Comparison of ENCODE assay signal across 32 cellular contexts in genomic region chr20:56361888-56362287, GRCh38. TPM values are rescaled to one million over a fixed set of nuclear protein-coding genes. Genes with fewer than 3 reads are reported as not detected.
"Had no signal": no experiment of that assay in that cellular context is flagged by ENCODE, and none has a peak within 500 bp of the region (broad histone marks: within the 10 kb centered on the region; RNA-seq: fewer than 3 reads in every experiment).

No MANE protein-coding gene starts in this region.

- H2AFZ ChIP-seq: PC-9 had no signal

- H3K9me3 Mint-ChIP-seq: activated B cell treated with CpG ODN at 0.5 μM for 24 hours; activated CD4-positive, alpha-beta memory T cell treated with anti-CD3 and anti-CD28 coated beads, Interleukin-2, amount 10 ng/mL, durations not matched to agents 7 days and 5 days; activated naive CD8-positive, alpha-beta T cell treated with anti-CD3 and anti-CD28 coated beads for 36 hours had no signal

- H3K27me3 Mint-ChIP-seq: activated B cell treated with CpG ODN at 0.5 μM for 24 hours; activated naive CD8-positive, alpha-beta T cell treated with anti-CD3 and anti-CD28 coated beads for 36 hours had no signal

- H3K4me3 ChIP-seq: body of pancreas, PC-9 had no signal

- H3K4me2 ChIP-seq: PC-9 had no signal

- H3K4me3 Mint-ChIP-seq: activated B cell treated with CpG ODN at 0.5 μM for 24 hours; activated CD8-positive, alpha-beta memory T cell treated with anti-CD3 and anti-CD28 coated beads, Interleukin-2, amount 10 ng/mL, durations not matched to agents 7 days and 5 days; activated naive CD8-positive, alpha-beta T cell treated with anti-CD3 and anti-CD28 coated beads for 36 hours had no signal

- H3K36me3 Mint-ChIP-seq: activated CD8-positive, alpha-beta memory T cell treated with anti-CD3 and anti-CD28 coated beads, Interleukin-2, amount 10 ng/mL, durations not matched to agents 7 days and 5 days had no signal

- H3K9me3 ChIP-seq: body of pancreas had no signal

- H3K27ac ChIP-seq: body of pancreas, PC-9, VCaP had no signal

- H3K27ac Mint-ChIP-seq: activated B cell treated with CpG ODN at 0.5 μM for 24 hours; activated CD4-positive, alpha-beta memory T cell treated with anti-CD3 and anti-CD28 coated beads, Interleukin-2, amount 10 ng/mL, durations not matched to agents 7 days and 5 days; activated CD8-positive, alpha-beta memory T cell treated with anti-CD3 and anti-CD28 coated beads, Interleukin-2, amount 10 ng/mL, durations not matched to agents 7 days and 5 days; activated naive CD8-positive, alpha-beta T cell treated with anti-CD3 and anti-CD28 coated beads for 36 hours had no signal

- FAIRE-seq: astrocyte, bronchial epithelial cell, RCC 7860 had no signal

- DNase-seq: activated B cell treated with CpG ODN at 0.5 μM for 24 hours; activated CD4-positive, alpha-beta memory T cell treated with anti-CD3 and anti-CD28 coated beads, Interleukin-2, amount 10 ng/mL, durations not matched to agents 7 days and 5 days; activated CD4-positive, alpha-beta T cell treated with anti-CD3 and anti-CD28 coated beads for 1 hour; activated CD4-positive, alpha-beta T cell treated with anti-CD3 and anti-CD28 coated beads for 48 hours; activated CD8-positive, alpha-beta memory T cell treated with anti-CD3 and anti-CD28 coated beads for 24 hours; activated CD8-positive, alpha-beta memory T cell treated with anti-CD3 and anti-CD28 coated beads, Interleukin-2, amount 10 ng/mL, durations not matched to agents 7 days and 5 days; activated CD8-positive, alpha-beta memory T cell treated with anti-CD3 and anti-CD28 coated beads, Interleukin-2, amount 50 U/mL, for 48 hours; activated effector memory CD4-positive, alpha-beta T cell treated with Interleukin-2 at 50 U/mL for 16 hours; activated naive CD4-positive, alpha-beta T cell treated with anti-CD3 and anti-CD28 coated beads, Interleukin-2, amount 50 U/mL, for 16 hours; activated naive CD8-positive, alpha-beta T cell treated with anti-CD3 and anti-CD28 coated beads for 36 hours; activated T-cell treated with anti-CD3 and anti-CD28 coated beads, Interleukin-2, amount 50 U/mL, for 48 hours; body of pancreas; caudate nucleus; IMR-90; Kasumi-1; KG1; NCI-H1048; NCI-H1436 treated with DMSO at 0.1 percent for 48 hours; NCI-H1694 treated with DMSO at 0.1 percent for 48 hours; NCI-H2029; NCI-H345; NCI-H524 treated with DMSO at 0.1 percent for 48 hours; PC-9; SIG-M5; SW 1271; T-helper 1 cell; T-helper 2 cell; T-helper 9 cell had no signal

- H3K27me3 ChIP-seq: body of pancreas had no signal

RNA-seq across cellular contexts. Expression of gene CASS4, which starts 50.2 kb away (rescaled TPM):
- total RNA-seq: bronchial epithelial cell had no signal
